ENCODE assay signal across 8 cellular contexts in the genomic region with DNA sequence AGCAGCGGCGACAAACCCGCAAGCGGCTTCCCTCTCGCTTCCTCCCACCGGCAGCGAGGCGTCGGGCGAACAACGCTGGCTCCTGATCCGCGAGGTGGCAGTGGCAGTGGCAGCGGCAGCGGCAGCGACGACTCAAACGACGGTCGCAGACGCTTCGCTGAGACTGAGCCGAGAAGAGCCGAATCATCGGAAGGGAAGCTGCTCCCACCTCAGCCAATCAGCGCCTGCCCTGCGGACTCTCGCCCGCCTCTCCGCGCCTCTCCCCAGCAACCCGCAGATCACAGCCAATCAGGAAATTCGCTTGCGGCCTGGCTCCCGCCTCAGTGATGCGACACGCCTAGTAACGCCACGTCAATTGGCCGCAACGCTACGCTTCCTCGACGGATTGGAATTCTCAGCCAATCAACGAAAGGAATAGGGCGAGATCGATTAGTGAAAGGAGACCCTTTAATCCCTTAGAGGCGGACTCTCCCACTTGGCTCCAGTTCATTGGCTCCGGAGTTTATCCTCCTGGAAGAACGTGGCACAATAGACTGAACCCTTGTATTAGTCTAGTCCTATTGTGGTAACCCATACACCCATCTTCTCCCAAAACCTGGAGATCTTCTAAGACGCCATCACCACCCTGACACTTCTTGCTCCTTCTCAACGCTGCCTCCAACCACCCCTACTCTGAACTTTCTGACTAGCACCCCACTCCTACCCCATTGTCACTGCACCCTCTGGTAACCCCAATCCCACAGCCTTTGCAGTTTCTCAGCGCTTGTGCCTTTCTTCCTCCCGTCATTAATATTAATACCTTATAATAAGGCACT. TPM values are rescaled to one million over a fixed set of nuclear protein-coding genes. Genes with fewer than 3 reads are reported as not detected.
DNase-seq lines count a peak whose midpoint lies in the region; ATAC-seq and TF ChIP-seq lines count a peak whose summit lies in the region.

A gene (minus strand): TSS at position 165 of the 815 bp plus-strand sequence. CDS start 272 bp downstream, outside the sequence.

- peaks cover 19% of the 10 kb centered on the region; the same call in 1 of the 2 replicates for H3K36me3 ChIP-seq in ACC112 (ENCODE audit: insufficient read depth, low read length)
- no peaks in the 10 kb centered on the region for H3K36me3 ChIP-seq in breast epithelium
- peaks cover 50% of the 10 kb centered on the region for H3K36me3 ChIP-seq in iPS-18a (ENCODE audit: control insufficient read depth, low read depth, low read length)
- peaks cover 6 to 15% (median 13%) of the 10 kb centered on the region in 3 donors for H3K36me3 ChIP-seq in skeletal muscle tissue (ENCODE audit: control insufficient read depth in 3 of 3, insufficient read depth in 3 of 3, low read length in 3 of 3)

- H3K79me2 ChIP-seq in ACC112 (ENCODE audit: control insufficient read depth, insufficient read depth, low read length, unreplicated experiment), result peaks cover 53% of the 10 kb centered on the region

- peak within 1 kb of the TSS; percentile 55 for H2AFZ ChIP-seq in ACC112 (ENCODE audit: low read length, unreplicated experiment)

- H3K27me3 ChIP-seq in ACC112 (ENCODE audit: insufficient read depth, low read length) (no peaks in the 10 kb centered on the region), breast epithelium (no peaks in the 10 kb centered on the region), iPS-18a (ENCODE audit: control insufficient read depth, insufficient read depth, low read length) (no peaks in the 10 kb centered on the region), skeletal muscle tissue (ENCODE audit: control insufficient read depth in 3 of 3, insufficient read depth in 3 of 3, low read length in 3 of 3) (no peaks in the 10 kb centered on the region)

- intact Hi-C loops in breast epithelium (cut with DNase I; ENCODE audit: low total_unique reads), result no loop called here

- H3K4me3 ChIP-seq in ACC112 (ENCODE audit: low read depth, low read length), result peak within 1 kb of the TSS; percentile 97
- H3K4me3 ChIP-seq in breast epithelium, result peak within 1 kb of the TSS; percentile 97 to 98 (median 98)
- H3K4me3 ChIP-seq in iPS-18a (ENCODE audit: low read length), result peak within 1 kb of the TSS; percentile 94
- peak within 1 kb of the TSS; percentile 87 to 95 (median 92) for H3K4me3 ChIP-seq in skeletal muscle tissue (ENCODE audit: low read length in 3 of 3)

- peak within 1 kb of the TSS; percentile 94 for H3K9ac ChIP-seq in iPS-18a (ENCODE audit: low read length)
- peak within 1 kb of the TSS; percentile 94 to 99 (median 97) for H3K9ac ChIP-seq in skeletal muscle tissue (ENCODE audit: low read depth in 1 of 3, low read length in 3 of 3)

- H3K9me3 ChIP-seq in breast epithelium (no peaks in the 10 kb centered on the region), iPS-18a (ENCODE audit: control insufficient read depth, low read depth, low read length) (no peaks in the 10 kb centered on the region), skeletal muscle tissue (ENCODE audit: control insufficient read depth in 3 of 3, low read length in 3 of 3) (no peaks in the 10 kb centered on the region)

- H3K4me1 ChIP-seq in ACC112 (ENCODE audit: control insufficient read depth, insufficient read depth, low read length, unreplicated experiment), result peaks cover 24% of the 10 kb centered on the region
- H3K4me1 ChIP-seq in breast epithelium, result peaks cover 8 to 12% of the 10 kb centered on the region in 2 donors
- peaks cover 7% of the 10 kb centered on the region for H3K4me1 ChIP-seq in iPS-18a (ENCODE audit: control insufficient read depth, low read depth, low read length)
- H3K4me1 ChIP-seq in skeletal muscle tissue (ENCODE audit: control insufficient read depth in 3 of 3, insufficient read depth in 3 of 3, low read length in 3 of 3), result peaks cover 33 to 37% (median 36%) of the 10 kb centered on the region in 3 donors

- peak; percentile 98 for DNase-seq in NCI-H2196 treated with DMSO at 0.1 percent for 48 hours (lab: John Stamatoyannopoulos, UW; ENCODE audit: unreplicated experiment)
- peak; percentile 99 for DNase-seq in breast epithelium (ENCODE audit: low spot score in 2 of 2)

- ATAC-seq in GM18870 (IDR thresholded peaks at IDR 0.05; ENCODE audit: unreplicated experiment), result peak; percentile 85
- peak; percentile 83 for ATAC-seq in HG03135 (IDR thresholded peaks at IDR 0.05; ENCODE audit: unreplicated experiment)

- H3K27ac ChIP-seq in ACC112 (ENCODE audit: low read depth, low read length), result peak within 1 kb of the TSS; percentile 95
- peak within 1 kb of the TSS; percentile 100 for H3K27ac ChIP-seq in VCaP
- H3K27ac ChIP-seq in breast epithelium, result peak within 1 kb of the TSS; percentile 100
- H3K27ac ChIP-seq in iPS-18a (ENCODE audit: low read length), result peak within 1 kb of the TSS; percentile 72
- peak within 1 kb of the TSS; percentile 99 for H3K27ac ChIP-seq in skeletal muscle tissue (ENCODE audit: low read depth, low read length)

- peak; percentile 74 for TF ChIP-seq POLR2A in breast epithelium (IDR thresholded peaks at IDR 0.05)

- TF ChIP-seq CTCF in VCaP (conservative IDR thresholded peaks at IDR 0.05), result no peak; the same call in 1 of the 2 replicates
- no peak for TF ChIP-seq CTCF in breast epithelium (IDR thresholded peaks at IDR 0.05)

RNA-seq across cellular contexts. Expression of the gene that starts here (rescaled TPM):
- 100 to 1,000 TPM; 150 to 173 (median 168) TPM for total RNA-seq in breast epithelium
- 212 TPM for total RNA-seq in skeletal muscle tissue

Comparison
In these comparisons a context has a peak if more than half of its experiments do, and no peak if none do; other contexts are left out.
1. Peak in every context shown above with its lines: DNase-seq, ATAC-seq, H3K4me3 ChIP-seq and H3K27ac ChIP-seq.